Comparison of ENCODE assay signal across 8 cellular contexts in the genomic region with DNA sequence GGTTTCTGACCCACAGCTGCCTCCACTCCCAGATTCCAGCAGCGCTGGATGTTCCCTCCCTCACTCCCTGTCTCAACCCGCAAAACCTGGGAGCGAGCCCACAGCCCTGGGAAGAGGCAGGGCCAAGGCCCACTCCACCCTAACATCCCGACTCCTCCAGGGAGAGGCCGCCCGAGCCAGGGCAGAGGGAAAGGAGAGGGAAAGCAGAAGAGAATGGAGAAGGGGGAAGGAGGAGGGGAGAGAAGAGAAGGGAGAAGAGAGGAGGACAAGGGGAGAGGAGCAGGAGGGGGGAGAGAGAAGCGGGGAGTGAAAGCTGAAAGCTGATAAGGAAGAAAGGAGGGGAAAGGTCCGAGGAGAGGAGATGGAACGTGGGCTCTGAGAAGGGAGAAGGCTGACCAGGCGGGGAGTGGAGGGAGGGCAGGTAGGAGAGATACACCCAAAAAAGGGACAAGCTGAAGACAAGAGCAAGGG.
DNase-seq lines count a peak whose midpoint lies in the region; ATAC-seq, FAIRE-seq and TF ChIP-seq lines count a peak whose summit lies in the region.

No MANE protein-coding gene starts in this region.

- H3K4me2 ChIP-seq in hepatocyte, result peak overlapping the region; percentile 86

- peak; percentile 70 to 74 for DNase-seq in HAP-1 (ENCODE audit: low spot score in 2 of 2)
- no peak for DNase-seq in adipocyte (ENCODE audit: low read depth)
- peak; percentile 25 for DNase-seq in hepatocyte (ENCODE audit: low spot score)
- DNase-seq in small intestine, result no peak
- DNase-seq in NCI-H345 treated with DMSO at 0.1 percent for 48 hours (lab: John Stamatoyannopoulos, UW; ENCODE audit: unreplicated experiment), result no peak
- DNase-seq in NCI-H446 treated with DMSO at 0.1 percent for 48 hours (lab: John Stamatoyannopoulos, UW), result no peak

- peak overlapping the region; percentile 31 for H3K27ac ChIP-seq in hepatocyte
- peak overlapping the region in 12 of 21 experiments; percentile 4 to 83 (median 50) for H3K27ac ChIP-seq in skin epidermis
- H3K27ac ChIP-seq in small intestine (ENCODE audit: low read depth in 1 of 2, low read length in 1 of 2), result peak overlapping the region in 1 of 2 donors; percentile 65

- no peaks in the 10 kb centered on the region for H3K79me2 ChIP-seq in hepatocyte

- 55% methylated on average over 6 of the region's 10 CpGs for WGBS in hepatocyte (ENCODE audit: low lambda C conversion rate, missing lambda C conversion rate)
- 37 to 47% (median 45%) methylated on average over 9 to 10 of the region's 10 CpGs for WGBS in small intestine, 3 donors

- H3K36me3 ChIP-seq in HAP-1 (replicated peaks), result no peaks in the 10 kb centered on the region
- no peaks in the 10 kb centered on the region for H3K36me3 ChIP-seq in adipocyte (ENCODE audit: control insufficient read depth, insufficient read depth, low read length, severe bottlenecking)
- H3K36me3 ChIP-seq in hepatocyte (replicated peaks; ENCODE audit: insufficient read depth, low read depth), result no peaks in the 10 kb centered on the region
- no peaks in the 10 kb centered on the region for H3K36me3 ChIP-seq in small intestine (ENCODE audit: control insufficient read depth in 2 of 2, insufficient read depth in 2 of 2, low read length in 2 of 2)

- H3K9me2 ChIP-seq in hepatocyte (replicated peaks; ENCODE audit: insufficient read depth), result no peaks in the 10 kb centered on the region

- H3K9me3 ChIP-seq in HAP-1 (no peaks in the 10 kb centered on the region), adipocyte (ENCODE audit: control insufficient read depth, low read length) (no peaks in the 10 kb centered on the region), hepatocyte (ENCODE audit: low read depth) (no peaks in the 10 kb centered on the region), small intestine (ENCODE audit: control insufficient read depth, low read depth) (no peaks in the 10 kb centered on the region)

- no peak for TF ChIP-seq CTCF in hepatocyte (IDR thresholded peaks at IDR 0.05; ENCODE audit: poor library complexity)

- H3K4me3 ChIP-seq in HAP-1 (peak overlapping the region; percentile 11), adipocyte (ENCODE audit: low read length) (peak overlapping the region; percentile 67), hepatocyte (no peak overlapping the region), skin epidermis (peak overlapping the region; percentile 5 to 31 (median 18)), small intestine (ENCODE audit: low read depth in 1 of 2, low read length in 2 of 2) (peak overlapping the region in 1 of 2 donors; percentile 34)

- in situ Hi-C loops in HAP-1 (cut with MboI; ENCODE audit: low sequenced_read_pairs), result loop anchor here (25.0 kb wide), 2 partner anchors 773 to 1098 kb away; no protein-coding TSS in a partner anchor

- ATAC-seq in HG02763 (IDR thresholded peaks at IDR 0.05; ENCODE audit: unreplicated experiment), result no peak

- H3K4me1 ChIP-seq in HAP-1 (peaks cover 53% of the 10 kb centered on the region), adipocyte (ENCODE audit: control insufficient read depth, insufficient read depth, low read length) (peaks cover 21% of the 10 kb centered on the region), hepatocyte (ENCODE audit: insufficient read depth) (peaks cover 17% of the 10 kb centered on the region), small intestine (ENCODE audit: control insufficient read depth in 2 of 2, insufficient read depth in 1 of 2, low read depth in 1 of 2, low read length in 1 of 2) (peaks cover 0 to 3% of the 10 kb centered on the region in 2 donors)

- FAIRE-seq in small intestine (lab: Jason Lieb, UNC), result no peak

- peak overlapping the region; percentile 63 for H2AFZ ChIP-seq in hepatocyte

- peak overlapping the region; percentile 75 for H3K9ac ChIP-seq in adipocyte (ENCODE audit: low read length)

- H3K27me3 ChIP-seq in HAP-1 (ENCODE audit: low read depth) (no peaks in the 10 kb centered on the region), adipocyte (replicated peaks; ENCODE audit: control insufficient read depth, insufficient read depth, low read length) (peaks cover 44% of the 10 kb centered on the region), hepatocyte (no peaks in the 10 kb centered on the region), small intestine (ENCODE audit: control insufficient read depth in 2 of 2, insufficient read depth in 2 of 2, low read length in 2 of 2) (no peaks in the 10 kb centered on the region)

- no peaks in the 10 kb centered on the region for H4K20me1 ChIP-seq in hepatocyte (ENCODE audit: insufficient read depth, poor library complexity, severe bottlenecking)

Comparison
In these comparisons a context has a peak if more than half of its experiments do, and no peak if none do; other contexts are left out.
1. DNase-seq: peak in HAP-1 (2 of 2) and hepatocyte (single experiment); none in adipocyte (single experiment), small intestine (single experiment), NCI-H345 treated with DMSO at 0.1 percent for 48 hours (single experiment) and NCI-H446 treated with DMSO at 0.1 percent for 48 hours (single experiment).